Comparison of ENCODE assay signal across 8 cellular contexts in genomic region chr7:38249849-38250248, GRCh38.
DNase-seq lines count a peak whose midpoint lies in the region; ATAC-seq, FAIRE-seq and TF ChIP-seq lines count a peak whose summit lies in the region.
"Not testable (repeated sequence)": the region's sequence is repeated elsewhere in the genome, so short reads cannot be mapped to it uniquely, and the experiment has no call there.

No MANE protein-coding gene starts in this region.

- H3K79me2 ChIP-seq in OCI-LY7 (ENCODE audit: insufficient read depth, low read depth, low read length): not testable (repeated sequence)

- not testable (repeated sequence) for H3K9me2 ChIP-seq in OCI-LY7 (ENCODE audit: insufficient read depth, low read length)

- H3K9me3 Mint-ChIP-seq in activated T-helper 2 cell treated with anti-CD3 and anti-CD28 coated beads, Interferon-gamma antibody, Interleukin-2, Interleukin-4, amounts not matched to agents 10 μg/mL and 5 μg/mL and 100 μg/mL, durations not matched to agents 14 hours and 24 hours and 36 hours; stimulated activated effector memory CD8-positive, alpha-beta T cell treated with anti-CD3 and anti-CD28 coated beads, Interleukin-12 subunit alpha, Interleukin-12 subunit beta, amount 100 ng/mL, for 72 hours: not testable (repeated sequence)

- TF ChIP-seq CTCF in OCI-LY7 (conservative IDR thresholded peaks at IDR 0.05; ENCODE audit: low read length): not testable (repeated sequence)

- intact Hi-C loops in OCI-LY7 (cut with micrococcal nuclease; ENCODE audit: unreplicated experiment); activated T-helper 2 cell treated with anti-CD3 and anti-CD28 coated beads, Interferon-gamma antibody, Interleukin-2, Interleukin-4, amounts not matched to agents 10 μg/mL and 5 μg/mL and 100 μg/mL, durations not matched to agents 14 hours and 24 hours and 36 hours (cut with micrococcal nuclease): not testable (repeated sequence)

- H3K4me1 Mint-ChIP-seq in activated T-helper 2 cell treated with anti-CD3 and anti-CD28 coated beads, Interferon-gamma antibody, Interleukin-2, Interleukin-4, amounts not matched to agents 10 μg/mL and 5 μg/mL and 100 μg/mL, durations not matched to agents 14 hours and 24 hours and 36 hours (ENCODE audit: low read depth): peaks cover 16% of the 10 kb centered on the region
- peaks cover 47% of the 10 kb centered on the region for H3K4me1 Mint-ChIP-seq in stimulated activated effector memory CD8-positive, alpha-beta T cell treated with anti-CD3 and anti-CD28 coated beads, Interleukin-12 subunit alpha, Interleukin-12 subunit beta, amount 100 ng/mL, for 72 hours

- POLR2A ChIA-PET in OCI-LY7 (lab: Charles Lee): not testable (repeated sequence)

- not testable (repeated sequence) for H2AFZ ChIP-seq in OCI-LY7 (ENCODE audit: low read length)

- not testable (repeated sequence) for H3K4me1 ChIP-seq in OCI-LY7 (ENCODE audit: insufficient read depth, low read length, poor library complexity, severe bottlenecking)

- CTCF ChIA-PET in OCI-LY7 (lab: Charles Lee; ENCODE audit: unreplicated experiment): not testable (repeated sequence)

- not testable (repeated sequence) for H3K27me3 Mint-ChIP-seq in activated T-helper 2 cell treated with anti-CD3 and anti-CD28 coated beads, Interferon-gamma antibody, Interleukin-2, Interleukin-4, amounts not matched to agents 10 μg/mL and 5 μg/mL and 100 μg/mL, durations not matched to agents 14 hours and 24 hours and 36 hours (ENCODE audit: low read depth)

- H4K20me1 ChIP-seq in OCI-LY7 (ENCODE audit: insufficient read depth, low read length): not testable (repeated sequence)

- not testable (repeated sequence) for DNase-seq in GM12891 (ENCODE audit: insufficient read length, low spot score); activated T-helper 2 cell treated with anti-CD3 and anti-CD28 coated beads, Interferon-gamma antibody, Interleukin-2, Interleukin-4, amounts not matched to agents 10 μg/mL and 5 μg/mL and 100 μg/mL, durations not matched to agents 14 hours and 24 hours and 36 hours (ENCODE audit: low spot score); stimulated activated effector memory CD8-positive, alpha-beta T cell treated with anti-CD3 and anti-CD28 coated beads, Interleukin-12 subunit alpha, Interleukin-12 subunit beta, amount 100 ng/mL, for 72 hours (ENCODE audit: low spot score in 2 of 2)
- DNase-seq in OCI-LY7 (ENCODE audit: low spot score): peak; percentile 30

- not testable (repeated sequence) for H3K36me3 ChIP-seq in OCI-LY7 (ENCODE audit: insufficient read depth, low read length)

- not testable (repeated sequence) for TF ChIP-seq POLR2A in GM12891 (IDR thresholded peaks at IDR 0.05; ENCODE audit: low read depth, low read length)

- H3K4me3 Mint-ChIP-seq in activated T-helper 2 cell treated with anti-CD3 and anti-CD28 coated beads, Interferon-gamma antibody, Interleukin-2, Interleukin-4, amounts not matched to agents 10 μg/mL and 5 μg/mL and 100 μg/mL, durations not matched to agents 14 hours and 24 hours and 36 hours (ENCODE audit: low read depth): peak overlapping the region; percentile 2
- peak overlapping the region; percentile 76 for H3K4me3 Mint-ChIP-seq in stimulated activated effector memory CD8-positive, alpha-beta T cell treated with anti-CD3 and anti-CD28 coated beads, Interleukin-12 subunit alpha, Interleukin-12 subunit beta, amount 100 ng/mL, for 72 hours

- H3K27ac Mint-ChIP-seq in activated T-helper 2 cell treated with anti-CD3 and anti-CD28 coated beads, Interferon-gamma antibody, Interleukin-2, Interleukin-4, amounts not matched to agents 10 μg/mL and 5 μg/mL and 100 μg/mL, durations not matched to agents 14 hours and 24 hours and 36 hours: not testable (repeated sequence)
- H3K27ac Mint-ChIP-seq in stimulated activated effector memory CD8-positive, alpha-beta T cell treated with anti-CD3 and anti-CD28 coated beads, Interleukin-12 subunit alpha, Interleukin-12 subunit beta, amount 100 ng/mL, for 72 hours: peak overlapping the region; percentile 94

- peaks cover 23% of the 10 kb centered on the region for H3K36me3 Mint-ChIP-seq in activated T-helper 2 cell treated with anti-CD3 and anti-CD28 coated beads, Interferon-gamma antibody, Interleukin-2, Interleukin-4, amounts not matched to agents 10 μg/mL and 5 μg/mL and 100 μg/mL, durations not matched to agents 14 hours and 24 hours and 36 hours (ENCODE audit: low read depth)
- peaks cover 95% of the 10 kb centered on the region for H3K36me3 Mint-ChIP-seq in stimulated activated effector memory CD8-positive, alpha-beta T cell treated with anti-CD3 and anti-CD28 coated beads, Interleukin-12 subunit alpha, Interleukin-12 subunit beta, amount 100 ng/mL, for 72 hours

- H3K4me3 ChIP-seq in OCI-LY7 (ENCODE audit: low read depth, low read length, poor library complexity, severe bottlenecking): not testable (repeated sequence)

- BruUV-seq in OCI-LY7 (replicated peaks; lab: Mats Ljungman, UMichigan): not testable (repeated sequence)

- ATAC-seq in GM19025 (IDR thresholded peaks at IDR 0.05; ENCODE audit: low read depth, unreplicated experiment) (peak; percentile 69), GM21526 (IDR thresholded peaks at IDR 0.05; ENCODE audit: low FRiP score, unreplicated experiment) (peak; percentile 79), HG02938 (IDR thresholded peaks at IDR 0.05; ENCODE audit: unreplicated experiment) (peak; percentile 76), HG03469 (IDR thresholded peaks at IDR 0.05; ENCODE audit: unreplicated experiment) (peak; percentile 70)
- not testable (repeated sequence) for ATAC-seq in stimulated activated effector memory CD8-positive, alpha-beta T cell treated with anti-CD3 and anti-CD28 coated beads, Interleukin-12 subunit alpha, Interleukin-12 subunit beta, amount 100 ng/mL, for 72 hours

- FAIRE-seq in GM12891 (lab: Jason Lieb, UNC): not testable (repeated sequence)

- H3K4me2 ChIP-seq in OCI-LY7 (ENCODE audit: low read length): not testable (repeated sequence)

- not testable (repeated sequence) for H3K9me3 ChIP-seq in OCI-LY7 (ENCODE audit: low read length)

- not testable (repeated sequence) for H3K27ac ChIP-seq in OCI-LY7 (ENCODE audit: low read depth, low read length, poor library complexity, severe bottlenecking)

TF ChIP-seq in GM12891, 5 proteins besides CTCF, POLR2A, EP300 and RAD21:
- peak; percentile 90 for TF ChIP-seq SPI1 (IDR thresholded peaks at IDR 0.05; ENCODE audit: low read depth, low read length)
